In the genomic region with DNA sequence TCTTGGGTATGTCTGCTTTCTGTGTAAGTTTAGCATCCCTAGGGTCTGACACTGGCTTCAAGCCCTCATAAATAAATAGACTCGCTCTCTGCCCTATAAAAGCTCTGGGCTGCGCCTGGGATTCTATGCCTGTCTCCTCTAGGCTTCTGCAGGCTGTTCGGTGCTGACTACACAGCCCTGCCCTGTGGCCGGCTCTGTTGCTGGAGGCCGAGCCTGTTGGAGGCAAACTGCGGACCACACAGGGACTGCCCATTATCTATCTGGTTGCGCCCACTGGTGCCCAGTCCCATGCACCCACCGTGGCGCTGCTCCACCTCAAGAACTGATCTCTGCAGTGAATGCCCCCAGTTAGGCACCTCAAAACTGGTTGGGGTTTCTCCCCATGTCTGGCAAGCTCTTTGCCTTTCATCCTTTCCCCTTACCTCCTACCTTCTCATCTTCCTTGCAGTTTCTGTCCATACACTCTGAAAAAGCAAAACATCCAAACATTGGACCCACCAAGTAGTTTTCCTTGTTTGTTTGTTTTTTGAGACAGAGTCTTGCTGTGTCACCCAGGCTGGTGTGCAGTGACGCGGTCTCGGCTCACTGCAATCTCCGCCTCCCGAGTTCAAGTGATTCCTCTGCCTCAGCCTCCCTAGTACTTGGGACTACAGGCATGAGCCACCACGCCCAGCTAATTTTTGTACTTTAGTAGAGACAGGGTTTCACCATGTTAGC, we compare ENCODE assay signal across 20 cellular contexts.
DNase-seq lines count a peak whose midpoint lies in the region; ATAC-seq and TF ChIP-seq lines count a peak whose summit lies in the region.
"Had no signal": no experiment of that assay in that cellular context is flagged by ENCODE, and none has a peak within 500 bp of the region (broad histone marks: within the 10 kb centered on the region; RNA-seq: fewer than 3 reads in every experiment).

No MANE protein-coding gene starts in this region.

- TF ChIP-seq CTCF in WERI-Rb-1 (IDR thresholded peaks at IDR 0.05; ENCODE audit: low read depth, low read length): no peak
- no peak for TF ChIP-seq CTCF in nephron progenitor cell (IDR thresholded peaks at IDR 0.05)

- peak; percentile 28 for ATAC-seq in stimulated activated naive CD8-positive, alpha-beta T cell treated with anti-CD3 and anti-CD28 coated beads, Interleukin-15, Interleukin-2, amounts not matched to agents 100 U/mL and 50 U/mL, for 24 hours
- ATAC-seq in stimulated activated naive CD8-positive, alpha-beta T cell treated with anti-CD3 and anti-CD28 coated beads, Interleukin-15, amount 100 ng/mL, for 72 hours: no peak
- ATAC-seq in GM18867 (IDR thresholded peaks at IDR 0.05; ENCODE audit: unreplicated experiment): no peak

- H3K27ac ChIP-seq in WERI-Rb-1: peak overlapping the region; percentile 70

- no peak overlapping the region for H3K27ac Mint-ChIP-seq in stimulated activated naive CD8-positive, alpha-beta T cell treated with anti-CD3 and anti-CD28 coated beads, Interleukin-15, amount 100 ng/mL, for 72 hours
- peak overlapping the region; percentile 7 for H3K27ac Mint-ChIP-seq in nephron progenitor cell
- H3K27ac Mint-ChIP-seq: CD14-positive monocyte had no signal

- H3K4me3 Mint-ChIP-seq in stimulated activated naive CD8-positive, alpha-beta T cell treated with anti-CD3 and anti-CD28 coated beads, Interleukin-15, amount 100 ng/mL, for 72 hours: no peak overlapping the region
- no peak overlapping the region for H3K4me3 Mint-ChIP-seq in nephron progenitor cell
- H3K4me3 Mint-ChIP-seq: CD14-positive monocyte; CD8-positive, alpha-beta memory T cell had no signal

- H3K9me3 ChIP-seq in WERI-Rb-1 (ENCODE audit: severe bottlenecking): no peaks in the 10 kb centered on the region
- H3K9me3 ChIP-seq: SK-N-SH had no signal

- no peaks in the 10 kb centered on the region for H3K36me3 ChIP-seq in WERI-Rb-1

- H3K4me3 ChIP-seq in WERI-Rb-1 (ENCODE audit: low read depth, low read length): no peak overlapping the region

- H3K36me3 Mint-ChIP-seq in nephron progenitor cell (ENCODE audit: low read depth): no peaks in the 10 kb centered on the region
- H3K36me3 Mint-ChIP-seq: CD14-positive monocyte had no signal

- H3K27me3 ChIP-seq in WERI-Rb-1 (ENCODE audit: insufficient read depth, low read depth, severe bottlenecking): no peaks in the 10 kb centered on the region

- no peaks in the 10 kb centered on the region for H3K4me1 Mint-ChIP-seq in stimulated activated naive CD8-positive, alpha-beta T cell treated with anti-CD3 and anti-CD28 coated beads, Interleukin-15, amount 100 ng/mL, for 72 hours
- peaks cover 66% of the 10 kb centered on the region for H3K4me1 Mint-ChIP-seq in nephron progenitor cell
- H3K4me1 Mint-ChIP-seq: CD14-positive monocyte; CD8-positive, alpha-beta memory T cell had no signal

- no peak for DNase-seq in stimulated activated naive CD8-positive, alpha-beta T cell treated with anti-CD3 and anti-CD28 coated beads, Interleukin-15, Interleukin-2, amounts not matched to agents 100 U/mL and 50 U/mL, for 24 hours
- no peak for DNase-seq in stimulated activated naive CD8-positive, alpha-beta T cell treated with anti-CD3 and anti-CD28 coated beads, Interleukin-15, amount 100 ng/mL, for 72 hours
- DNase-seq in WERI-Rb-1 (no peak), nephron progenitor cell (no peak), NCI-H187 (lab: John Stamatoyannopoulos, UW) (no peak), SIG-M5 treated with dmso at 0.1 percent for 504 hours (lab: John Stamatoyannopoulos, UW; ENCODE audit: unreplicated experiment) (no peak)
- DNase-seq: CD8-positive, alpha-beta memory T cell; DMS 273 treated with DMSO at 0.1 percent for 48 hours; DMS79 treated with DMSO at 0.1 percent for 48 hours; GF-D8; NCI-H1048; NCI-H1417; NCI-H2081; NCI-H226; NCI-H510A; RPMI8226; SHP77 had no signal

- H3K27me3 Mint-ChIP-seq in stimulated activated naive CD8-positive, alpha-beta T cell treated with anti-CD3 and anti-CD28 coated beads, Interleukin-15, amount 100 ng/mL, for 72 hours: peaks cover 12% of the 10 kb centered on the region
- H3K27me3 Mint-ChIP-seq in nephron progenitor cell (ENCODE audit: low read depth, poor library complexity): peaks cover 13% of the 10 kb centered on the region

- no peaks in the 10 kb centered on the region for H3K9me3 Mint-ChIP-seq in stimulated activated naive CD8-positive, alpha-beta T cell treated with anti-CD3 and anti-CD28 coated beads, Interleukin-15, amount 100 ng/mL, for 72 hours
- H3K9me3 Mint-ChIP-seq in nephron progenitor cell: no peaks in the 10 kb centered on the region
